Comparison of ENCODE assay signal across 20 cellular contexts in genomic region chr9:17291766-17292165, GRCh38.
DNase-seq lines count a peak whose midpoint lies in the region; ATAC-seq and TF ChIP-seq lines count a peak whose summit lies in the region.
"Had no signal": no experiment of that assay in that cellular context is flagged by ENCODE, and none has a peak within 500 bp of the region (broad histone marks: within the 10 kb centered on the region; RNA-seq: fewer than 3 reads in every experiment).

No MANE protein-coding gene starts in this region.

- TF ChIP-seq POLR2A in NB4 (IDR thresholded peaks at IDR 0.05; ENCODE audit: extremely low read depth, insufficient read length): no peak

- no peak for ATAC-seq in left colon
- ATAC-seq: activated T-helper 17 cell treated with anti-CD3 and anti-CD28 coated beads, Interleukin-2, amount 50 U/mL, for 72 hours; heart left ventricle; stimulated activated naive B cell treated with anti-CD40 and anti-IgM and Interleukin-4, amounts not matched to agents 10 μg/mL and 1 μg/mL and 100 μg/mL, for 72 hours; T-helper 17 cell had no signal

- H3K9me2 ChIP-seq in Karpas-422 (replicated peaks; ENCODE audit: insufficient read depth, low read length): no peaks in the 10 kb centered on the region

- H3K4me3 ChIP-seq in NB4 (ENCODE audit: low read depth, low read length): peak overlapping the region; percentile 69
- H3K4me3 ChIP-seq in Karpas-422 (ENCODE audit: low read length): no peak overlapping the region
- H3K4me3 ChIP-seq: heart left ventricle, testis, uterus had no signal

- H3K27ac ChIP-seq in Karpas-422 (ENCODE audit: low read length): no peak overlapping the region
- H3K27ac ChIP-seq: heart left ventricle, testis, uterus, VCaP had no signal

- H3K36me3 ChIP-seq in Karpas-422 (ENCODE audit: insufficient read depth, low read length): no peaks in the 10 kb centered on the region
- H3K36me3 ChIP-seq: uterus had no signal

- H2AFZ ChIP-seq in Karpas-422 (ENCODE audit: low read length): no peak overlapping the region

- H3K4me2 ChIP-seq in Karpas-422 (ENCODE audit: low read depth, low read length, poor library complexity, severe bottlenecking): no peak overlapping the region

- H3K9me3 ChIP-seq in Karpas-422 (ENCODE audit: low read length): no peaks in the 10 kb centered on the region; the same call in 1 of the 2 replicates
- H3K9me3 ChIP-seq: testis, uterus had no signal

- H4K20me1 ChIP-seq in Karpas-422 (ENCODE audit: insufficient read depth, low read depth, low read length): no peaks in the 10 kb centered on the region

- intact Hi-C loops in left colon (cut with DNase I, micrococcal nuclease): no loop called here

- peak; percentile 26 for DNase-seq in ELR (ENCODE audit: low read depth)
- no peak for DNase-seq in NB4 (ENCODE audit: low read depth)
- DNase-seq in dermis blood vessel endothelial cell: peak; percentile 3
- DNase-seq in non-pigmented ciliary epithelial cell (ENCODE audit: low read depth): peak; percentile 31
- no peak for DNase-seq in HK-2 (ENCODE audit: unreplicated experiment)
- no peak for DNase-seq in Karpas-422
- DNase-seq in activated CD4-positive, alpha-beta T cell treated with anti-CD3 and anti-CD28 coated beads for 4 hours: no peak
- DNase-seq in left colon: no peak
- DNase-seq: activated CD4-positive, alpha-beta T cell treated with anti-CD3 and anti-CD28 coated beads, Interleukin-2, amount 50 U/mL, for 1 hour; CD4-positive, CD25-positive, alpha-beta regulatory T cell; cortex of kidney; heart left ventricle; NCI-H1105 treated with DMSO at 0.1 percent for 48 hours; small intestine; stimulated activated naive B cell treated with anti-CD40 and anti-IgM and Interleukin-4, amounts not matched to agents 10 μg/mL and 1 μg/mL and 100 μg/mL, for 72 hours; T-helper 17 cell; testis; uterus had no signal

- no peaks in the 10 kb centered on the region for H3K27me3 ChIP-seq in Karpas-422 (ENCODE audit: low read length)
- H3K27me3 ChIP-seq: heart left ventricle, testis, uterus had no signal

- TF ChIP-seq CTCF in NB4 (IDR thresholded peaks at IDR 0.05; ENCODE audit: low read depth, low read length): no peak

- peaks cover 2% of the 10 kb centered on the region; the same call in 1 of the 2 replicates for H3K4me1 ChIP-seq in Karpas-422 (ENCODE audit: low read length)
- H3K4me1 ChIP-seq: heart left ventricle, testis, uterus had no signal

- H3K79me2 ChIP-seq in Karpas-422 (ENCODE audit: low read length): no peaks in the 10 kb centered on the region

- no peak overlapping the region for H3K9ac ChIP-seq in Karpas-422 (ENCODE audit: low read length)

Comparison
In these comparisons a context has a peak if more than half of its experiments do, and no peak if none do; other contexts are left out.
1. DNase-seq: peak in ELR (single experiment), dermis blood vessel endothelial cell (single experiment) and non-pigmented ciliary epithelial cell (single experiment); none in NB4 (single experiment), HK-2 (single experiment), Karpas-422 (single experiment), activated CD4-positive, alpha-beta T cell treated with anti-CD3 and anti-CD28 coated beads for 4 hours (0 of 2) and left colon (0 of 2).